8 cellular contexts compared by ENCODE assay signal in genomic region chr22:35409783-35410662, GRCh38. TPM values are rescaled to one million over a fixed set of nuclear protein-coding genes. Genes with fewer than 3 reads are reported as not detected.
DNase-seq lines count a peak whose midpoint lies in the region; ATAC-seq and TF ChIP-seq lines count a peak whose summit lies in the region.

No MANE protein-coding gene starts in this region.

- H3K79me2 ChIP-seq in SU-DHL-6 (ENCODE audit: insufficient read depth, low read length), result no peaks in the 10 kb centered on the region

- H2AFZ ChIP-seq in SU-DHL-6 (ENCODE audit: low read depth, low read length, severe bottlenecking), result no peak overlapping the region

- intact Hi-C loops in esophagus squamous epithelium (cut with DNase I), result no loop called here

- 44 to 72% methylated on average over 16 of the region's 16 CpGs for WGBS in lung, 2 donors
- 62 to 73% methylated on average over 4 to 13 of the region's 16 CpGs for WGBS in esophagus squamous epithelium, 2 donors

- no peaks in the 10 kb centered on the region for H4K20me1 ChIP-seq in SU-DHL-6 (ENCODE audit: low read depth, low read length)

- H3K27ac Mint-ChIP-seq in T-helper 2 cell treated with Interferon-gamma antibody and Interleukin-4, amounts not matched to agents 5 μg/mL and 100 μg/mL, for 36 hours, result peak overlapping the region; percentile 31

- no peak for TF ChIP-seq POLR2A in esophagus squamous epithelium (IDR thresholded peaks at IDR 0.05)

- ATAC-seq in HG02884 (IDR thresholded peaks at IDR 0.05; ENCODE audit: unreplicated experiment) (peak; percentile 58), lung (ENCODE audit: insufficient read depth, low FRiP score) (peak; percentile 73)

- H3K4me1 ChIP-seq in lung (ENCODE audit: control insufficient read depth in 2 of 2, insufficient read depth in 2 of 2, low read length in 2 of 2), result no peaks in the 10 kb centered on the region
- H3K4me1 ChIP-seq in esophagus squamous epithelium, result no peaks in the 10 kb centered on the region

- no peaks in the 10 kb centered on the region for H3K27me3 Mint-ChIP-seq in T-helper 2 cell treated with Interferon-gamma antibody and Interleukin-4, amounts not matched to agents 5 μg/mL and 100 μg/mL, for 36 hours (ENCODE audit: low read depth)

- TF ChIP-seq CTCF in SU-DHL-6 (IDR thresholded peaks at IDR 0.05; ENCODE audit: insufficient read depth, low read length, poor library complexity, severe bottlenecking) (no peak), lung (IDR thresholded peaks at IDR 0.05; ENCODE audit: control extremely low read depth, extremely low read depth) (no peak), esophagus squamous epithelium (IDR thresholded peaks at IDR 0.05) (no peak)

- H3K27ac ChIP-seq in SU-DHL-6 (ENCODE audit: low read depth, low read length) (peak overlapping the region; percentile 77), lung (ENCODE audit: low read depth in 1 of 2, low read length in 1 of 2) (peak overlapping the region in 1 of 2 donors; percentile 62), esophagus squamous epithelium (peak overlapping the region in 2 of 4 donors; percentile 42 to 63)

- H3K9me3 ChIP-seq in SU-DHL-6 (ENCODE audit: insufficient read depth, low read length) (no peaks in the 10 kb centered on the region), lung (ENCODE audit: control insufficient read depth in 2 of 2, insufficient read depth in 1 of 2, low read length in 1 of 2) (no peaks in the 10 kb centered on the region), esophagus squamous epithelium (no peaks in the 10 kb centered on the region)

- peaks cover 9% of the 10 kb centered on the region for H3K4me1 Mint-ChIP-seq in T-helper 2 cell treated with Interferon-gamma antibody and Interleukin-4, amounts not matched to agents 5 μg/mL and 100 μg/mL, for 36 hours (ENCODE audit: low read depth)

- H3K4me3 ChIP-seq in SU-DHL-6 (ENCODE audit: insufficient read depth, low read length, poor library complexity, severe bottlenecking) (no peak overlapping the region), lung (no peak overlapping the region), esophagus squamous epithelium (no peak overlapping the region)

- peak overlapping the region; percentile 35 for H3K9ac ChIP-seq in SU-DHL-6 (ENCODE audit: low read length)

- H3K4me2 ChIP-seq in SU-DHL-6 (ENCODE audit: low read depth, low read length, poor library complexity, severe bottlenecking), result peak overlapping the region; percentile 17

- H3K36me3 ChIP-seq in SU-DHL-6 (ENCODE audit: low read length), result peaks cover 8% of the 10 kb centered on the region
- H3K36me3 ChIP-seq in lung (ENCODE audit: control insufficient read depth in 2 of 2, insufficient read depth in 2 of 2, low read length in 2 of 2), result peaks cover 16 to 57% of the 10 kb centered on the region in 2 donors
- H3K36me3 ChIP-seq in esophagus squamous epithelium, result peaks cover 6 to 100% (median 31%) of the 10 kb centered on the region in 3 donors

- no peaks in the 10 kb centered on the region for H3K9me2 ChIP-seq in SU-DHL-6 (replicated peaks; ENCODE audit: insufficient read depth, low read length)

- peaks cover 12% of the 10 kb centered on the region for H3F3A ChIP-seq in SU-DHL-6 (ENCODE audit: insufficient read depth)

- H3K27me3 ChIP-seq in SU-DHL-6 (ENCODE audit: low read length) (no peaks in the 10 kb centered on the region), lung (ENCODE audit: control insufficient read depth, insufficient read depth) (no peaks in the 10 kb centered on the region), esophagus squamous epithelium (no peaks in the 10 kb centered on the region)

- no peaks in the 10 kb centered on the region for H3K9me3 Mint-ChIP-seq in T-helper 2 cell treated with Interferon-gamma antibody and Interleukin-4, amounts not matched to agents 5 μg/mL and 100 μg/mL, for 36 hours

- peak; percentile 7 for DNase-seq in T-helper 2 cell treated with Interferon-gamma antibody and Interleukin-4, amounts not matched to agents 5 μg/mL and 100 μg/mL, for 36 hours (ENCODE audit: low spot score)
- DNase-seq in T-helper 2 cell, result no peak
- peak; percentile 41 for DNase-seq in lung (ENCODE audit: low spot score)
- DNase-seq in NCI-H187 (lab: John Stamatoyannopoulos, UW), result no peak
- no peak for DNase-seq in esophagus squamous epithelium (lab: John Stamatoyannopoulos, UW)
- no peak for DNase-seq in GOT3 (lab: John Stamatoyannopoulos, UW)

- peaks cover 62% of the 10 kb centered on the region for H3K36me3 Mint-ChIP-seq in T-helper 2 cell treated with Interferon-gamma antibody and Interleukin-4, amounts not matched to agents 5 μg/mL and 100 μg/mL, for 36 hours (ENCODE audit: low read depth)

- H3K4me3 Mint-ChIP-seq in T-helper 2 cell treated with Interferon-gamma antibody and Interleukin-4, amounts not matched to agents 5 μg/mL and 100 μg/mL, for 36 hours, result no peak overlapping the region

RNA-seq across cellular contexts. Expression of gene MCM5, which starts 10.1 kb away (rescaled TPM):
- total RNA-seq in lung (10 to 100 TPM; 31.1 to 43.1 TPM), esophagus squamous epithelium (10 to 100 TPM; 23.1 to 48.1 (median 34.6) TPM)
- polyA plus RNA-seq in lung, result 10 to 100 TPM; 17.6 to 20.7 TPM

RNA-seq across cellular contexts. Expression of gene HMOX1, which starts 29.1 kb away (rescaled TPM):
- total RNA-seq in lung, result 100 to 1,000 TPM in 1 of 2 donors, 10 to 100 TPM in 1; 59.9 to 151 TPM
- 100 to 1,000 TPM; 120 to 930 TPM for polyA plus RNA-seq in lung
- total RNA-seq in esophagus squamous epithelium, result 10 to 100 TPM; 13.0 to 39.0 (median 18.3) TPM

Comparison
In these comparisons a context has a peak if more than half of its experiments do, and no peak if none do; other contexts are left out.
1. DNase-seq: peak in T-helper 2 cell treated with Interferon-gamma antibody and Interleukin-4, amounts not matched to agents 5 μg/mL and 100 μg/mL, for 36 hours (single experiment) and lung (single experiment); none in T-helper 2 cell (0 of 5), NCI-H187 (0 of 2), esophagus squamous epithelium (single experiment) and GOT3 (single experiment).